In genomic region chr16:18211505-18211904, GRCh38 we compare ENCODE assay signal across 2 cellular contexts.
DNase-seq lines count a peak whose midpoint lies in the region; ATAC-seq, FAIRE-seq and TF ChIP-seq lines count a peak whose summit lies in the region.
"Not testable (repeated sequence)": the region's sequence is repeated elsewhere in the genome, so short reads cannot be mapped to it uniquely, and the experiment has no call there.

No MANE protein-coding gene starts in this region.

- intact Hi-C loops in K562 (cut with micrococcal nuclease); HepG2 (cut with micrococcal nuclease; ENCODE audit: unreplicated experiment): not testable (repeated sequence)

- not testable (repeated sequence) for H3K27me3 ChIP-seq in K562 (ENCODE audit: control insufficient read depth in 2 of 2, insufficient read depth in 2 of 2, low read length in 2 of 2); HepG2 (ENCODE audit: control insufficient read depth in 1 of 2, insufficient read depth in 2 of 2, low read length in 2 of 2)

- H3K9me3 ChIP-seq in K562 (replicated peaks; ENCODE audit: control insufficient read depth, insufficient read depth, low read depth, low read length); HepG2 (ENCODE audit: low read length): not testable (repeated sequence)

- not testable (repeated sequence) for DNase-seq in K562 (ENCODE audit: extremely low read depth in 1 of 4, low spot score in 3 of 4); HepG2 (ENCODE audit: low spot score)

- in situ Hi-C loops in K562 (cut with MboI); HepG2 (cut with HindIII; ENCODE audit: extremely low pct_ligation_motif_present, low pct_unique_long_range_greater_than_20kb): not testable (repeated sequence)

- not testable (repeated sequence) for TF ChIP-seq EP300 in K562 (IDR thresholded peaks at IDR 0.05; ENCODE audit: low read length); HepG2 (IDR thresholded peaks at IDR 0.05; ENCODE audit: low read depth in 2 of 2, low read length in 2 of 2); HepG2 (CRISPR knock-in tag; IDR thresholded peaks at IDR 0.05; ENCODE audit: borderline replicate concordance)

- not testable (repeated sequence) for ATAC-seq in K562, HepG2

- H2AFZ ChIP-seq in K562 (ENCODE audit: low read depth, low read length); HepG2 (ENCODE audit: low read length): not testable (repeated sequence)

- FAIRE-seq in K562 (lab: Jason Lieb, UNC); HepG2 (lab: Jason Lieb, UNC): not testable (repeated sequence)

- not testable (repeated sequence) for H3K9me1 ChIP-seq in K562 (ENCODE audit: control insufficient read depth, insufficient read depth, low read length)

- not testable (repeated sequence) for H4K20me1 ChIP-seq in K562 (replicated peaks; ENCODE audit: control insufficient read depth, insufficient read depth, low read length); HepG2 (ENCODE audit: insufficient read depth, low read length)

- not testable (repeated sequence) for TF ChIP-seq RAD21 in K562 (CRISPR knock-in tag; conservative IDR thresholded peaks at IDR 0.05 in 1 of 2, IDR thresholded peaks at IDR 0.05 in 1 of 2); HepG2 (CRISPR knock-in tag; IDR thresholded peaks at IDR 0.05)

- H3K36me3 ChIP-seq in K562 (ENCODE audit: control insufficient read depth, insufficient read depth, low read length); HepG2 (replicated peaks in 1 of 2; ENCODE audit: control insufficient read depth in 1 of 2, insufficient read depth in 2 of 2, low read length in 2 of 2): not testable (repeated sequence)

- not testable (repeated sequence) for H3K4me1 ChIP-seq in K562 (replicated peaks in 1 of 2; ENCODE audit: control insufficient read depth in 2 of 2, insufficient read depth in 2 of 2, low read length in 2 of 2); HepG2 (ENCODE audit: insufficient read depth, low read length)

- CTCF ChIA-PET in K562 (lab: Yijun Ruan, JAX; ENCODE audit: low intra/inter-chr PET ratio); HepG2 (lab: Yijun Ruan, JAX; ENCODE audit: low intra/inter-chr PET ratio, low total read pairs): not testable (repeated sequence)

- TF ChIP-seq POLR2A in K562 (conservative IDR thresholded peaks at IDR 0.05); HepG2 (IDR thresholded peaks at IDR 0.05; ENCODE audit: insufficient read depth in 1 of 2, low read depth in 2 of 2, low read length in 2 of 2): not testable (repeated sequence)

- BruUV-seq in K562 (replicated peaks; lab: Mats Ljungman, UMichigan): TSS peak; percentile 55
- BruUV-seq in HepG2 (replicated peaks; lab: Mats Ljungman, UMichigan): not testable (repeated sequence)

- peak overlapping the region; percentile 50 for H3K4me3 ChIP-seq in K562
- H3K4me3 ChIP-seq in HepG2 (replicated peaks in 1 of 3; ENCODE audit: insufficient read depth in 1 of 3, low read depth in 2 of 3, low read length in 3 of 3): not testable (repeated sequence)

- not testable (repeated sequence) for H3K27ac ChIP-seq in K562 (ENCODE audit: extremely low read depth, low read depth, low read length); HepG2 (ENCODE audit: extremely low read length, insufficient read depth, low read length)

- peak overlapping the region in 1 of 2 experiments; percentile 87; a peak in 1 of 4 replicates for H3K9ac ChIP-seq in K562 (ENCODE audit: insufficient read depth in 1 of 2, low read depth in 2 of 2, low read length in 2 of 2)
- H3K9ac ChIP-seq in HepG2 (ENCODE audit: insufficient read depth, low read depth, low read length): not testable (repeated sequence)

- peaks cover 41% of the 10 kb centered on the region for H3K79me2 ChIP-seq in K562 (ENCODE audit: control insufficient read depth, insufficient read depth, low read length)
- not testable (repeated sequence) for H3K79me2 ChIP-seq in HepG2 (ENCODE audit: insufficient read depth, low read length)

- TF ChIP-seq CTCF in K562 (IDR thresholded peaks at IDR 0.05 in 2 of 3, conservative IDR thresholded peaks at IDR 0.05 in 1 of 3; ENCODE audit: insufficient read depth in 2 of 3, low read depth in 1 of 3, low read length in 3 of 3); HepG2 (CRISPR knock-in tag; IDR thresholded peaks at IDR 0.05): not testable (repeated sequence)

- POLR2A ChIA-PET in K562 (lab: Yijun Ruan, JAX); HepG2 (lab: Yijun Ruan, JAX): not testable (repeated sequence)

- 0% methylated on average over 1 of the region's 4 CpGs for WGBS in K562 (ENCODE audit: insufficient coverage, low coverage, missing lambda C conversion rate)
- WGBS in HepG2 (ENCODE audit: low lambda C conversion rate): 7% methylated on average over 4 of the region's 4 CpGs

- peak overlapping the region; percentile 37; the same call in 1 of the 2 replicates for H3K4me2 ChIP-seq in K562 (ENCODE audit: insufficient read depth, low read length)
- H3K4me2 ChIP-seq in HepG2 (ENCODE audit: low read depth, low read length): not testable (repeated sequence)

TF ChIP-seq in K562, 482 proteins besides CTCF, POLR2A, EP300 and RAD21:
- TF ChIP-seq BCOR (IDR thresholded peaks at IDR 0.05): peak; percentile 64
- TF ChIP-seq ADNP (tag; IDR thresholded peaks at IDR 0.05): peak; percentile 55; the same call in 1 of the 2 replicates
- peak; percentile 46 for TF ChIP-seq RBM25 (IDR thresholded peaks at IDR 0.05; ENCODE audit: low read depth, low read length, severe bottlenecking)
- TF ChIP-seq RFX1 (IDR thresholded peaks at IDR 0.05): peak; percentile 20; the same call in 1 of the 2 replicates

TF ChIP-seq in HepG2, 621 proteins besides CTCF, POLR2A, EP300 and RAD21:
- peak; percentile 33; the same call in 1 of the 2 replicates for TF ChIP-seq ZNF629 (CRISPR knock-in tag; conservative IDR thresholded peaks at IDR 0.05)
TF ChIP-seq in HepG2: peak in this region for 1; not testable (repeated sequence) for 620.
